Comparison of ENCODE assay signal across 23 cellular contexts in genomic region chr11:88282789-88283188, GRCh38.
"Had no signal": no experiment of that assay in that cellular context is flagged by ENCODE, and none has a peak within 500 bp of the region (broad histone marks: within the 10 kb centered on the region; RNA-seq: fewer than 3 reads in every experiment).

No MANE protein-coding gene starts in this region.

- H3K4me1 ChIP-seq: neural progenitor cell had no signal

- H3K27me3 Mint-ChIP-seq: activated CD4-positive, alpha-beta T cell treated with anti-CD3 and anti-CD28 coated beads for 36 hours; activated naive CD8-positive, alpha-beta T cell treated with anti-CD3 and anti-CD28 coated beads, Interleukin-2, amount 10 ng/mL, durations not matched to agents 7 days and 5 days had no signal

- H3K4me3 Mint-ChIP-seq: activated CD4-positive, alpha-beta T cell treated with anti-CD3 and anti-CD28 coated beads for 36 hours; activated naive CD4-positive, alpha-beta T cell treated with anti-CD3 and anti-CD28 coated beads for 36 hours; activated naive CD8-positive, alpha-beta T cell treated with anti-CD3 and anti-CD28 coated beads, Interleukin-2, amount 10 ng/mL, durations not matched to agents 7 days and 5 days; activated T-cell treated with anti-CD3 and anti-CD28 coated beads, Interleukin-2, amount 50 U/mL, for 4 hours; immature natural killer cell; neural progenitor cell had no signal

- H3K36me3 ChIP-seq: upper lobe of left lung had no signal

- H3K4me3 ChIP-seq: coronary artery, hepatocyte, left lung, neural progenitor cell, upper lobe of left lung had no signal

- DNase-seq: activated CD4-positive, alpha-beta T cell treated with anti-CD3 and anti-CD28 coated beads for 36 hours; activated CD4-positive, alpha-beta T cell treated with anti-CD3 and anti-CD28 coated beads, Interleukin-2, amount 50 U/mL, for 4 hours; activated CD8-positive, alpha-beta memory T cell treated with anti-CD3 and anti-CD28 coated beads for 24 hours; activated CD8-positive, alpha-beta memory T cell treated with anti-CD3 and anti-CD28 coated beads, Interleukin-2, amount 50 U/mL, for 48 hours; activated effector memory CD4-positive, alpha-beta T cell treated with Interleukin-2 at 50 U/mL for 16 hours; activated naive CD4-positive, alpha-beta T cell treated with anti-CD3 and anti-CD28 coated beads for 36 hours; activated naive CD8-positive, alpha-beta T cell treated with anti-CD3 and anti-CD28 coated beads, Interleukin-2, amount 10 ng/mL, durations not matched to agents 7 days and 5 days; activated T-cell treated with anti-CD3 and anti-CD28 coated beads, Interleukin-2, amount 50 U/mL, for 4 hours; amygdala; cerebellar nuclear complex; foreskin melanocyte; glutamatergic neuron; immature natural killer cell; left lung; posterior cingulate gyrus; stimulated activated CD4-positive, alpha-beta T cell treated with anti-CD3 and anti-CD28 coated beads, Interleukin-4, amount 100 ng/mL, for 24 hours; stimulated activated naive CD4-positive, alpha-beta T cell treated with Interleukin-2 at 50 U/mL for 16 hours; T-helper 9 cell; upper lobe of left lung had no signal

- H3K27me3 ChIP-seq: hepatocyte, left lung, neural progenitor cell, upper lobe of left lung had no signal

- H3K9me3 ChIP-seq: left lung, upper lobe of left lung had no signal

- H3K27ac ChIP-seq: coronary artery, epithelial cell of prostate, hepatocyte, left lung, neural progenitor cell, upper lobe of left lung had no signal

- H3K9ac ChIP-seq: neural progenitor cell had no signal

- H3K4me2 ChIP-seq: hepatocyte, neural progenitor cell had no signal

- H3K4me1 Mint-ChIP-seq: activated CD4-positive, alpha-beta T cell treated with anti-CD3 and anti-CD28 coated beads for 36 hours; activated naive CD8-positive, alpha-beta T cell treated with anti-CD3 and anti-CD28 coated beads, Interleukin-2, amount 10 ng/mL, durations not matched to agents 7 days and 5 days; neural progenitor cell had no signal

- H3K9me3 Mint-ChIP-seq: immature natural killer cell, neural progenitor cell had no signal

- ATAC-seq: activated CD4-positive, alpha-beta T cell treated with anti-CD3 and anti-CD28 coated beads for 36 hours; activated T-cell treated with anti-CD3 and anti-CD28 coated beads, Interleukin-2, amount 50 U/mL, for 4 hours had no signal

- H2AFZ ChIP-seq: hepatocyte, neural progenitor cell had no signal

- H3K27ac Mint-ChIP-seq: activated CD4-positive, alpha-beta T cell treated with anti-CD3 and anti-CD28 coated beads for 36 hours; activated naive CD4-positive, alpha-beta T cell treated with anti-CD3 and anti-CD28 coated beads for 36 hours; activated naive CD8-positive, alpha-beta T cell treated with anti-CD3 and anti-CD28 coated beads, Interleukin-2, amount 10 ng/mL, durations not matched to agents 7 days and 5 days; neural progenitor cell had no signal
